ENCODE assay signal across 19 cellular contexts in the genomic region with DNA sequence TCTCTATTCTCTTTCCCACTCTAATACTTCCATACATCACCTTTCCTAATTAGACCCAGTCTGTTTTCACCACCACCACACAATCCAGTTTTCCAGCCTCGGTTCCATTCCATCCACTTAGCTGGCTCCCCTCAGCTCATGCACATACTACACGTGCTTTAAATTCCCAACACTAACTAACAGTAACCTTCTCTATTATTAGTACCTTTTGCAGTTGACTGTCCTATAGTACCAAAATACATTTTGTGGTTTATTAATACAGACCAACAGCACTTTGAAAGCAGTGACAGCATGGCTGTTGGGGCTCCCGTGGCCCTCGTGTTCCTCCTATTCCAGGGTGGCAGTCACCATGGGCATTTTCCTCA.
DNase-seq lines count a peak whose midpoint lies in the region; ATAC-seq and TF ChIP-seq lines count a peak whose summit lies in the region.
"Had no signal": no experiment of that assay in that cellular context is flagged by ENCODE, and none has a peak within 500 bp of the region (broad histone marks: within the 10 kb centered on the region; RNA-seq: fewer than 3 reads in every experiment).

No MANE protein-coding gene starts in this region.

- TF ChIP-seq CTCF in right atrium auricular region (IDR thresholded peaks at IDR 0.05), result no peak

- H3K27me3 ChIP-seq in right atrium auricular region, result no peaks in the 10 kb centered on the region
- H3K27me3 ChIP-seq: BE2C, SJSA1 had no signal

- peaks cover 24% of the 10 kb centered on the region for H3K4me1 Mint-ChIP-seq in activated CD4-positive, alpha-beta T cell treated with anti-CD3 and anti-CD28 coated beads for 36 hours
- H3K4me1 Mint-ChIP-seq in activated CD4-positive, alpha-beta T cell treated with anti-CD3 and anti-CD28 coated beads, Interleukin-2, amount 10 ng/mL, durations not matched to agents 24 days and 14 days, result peaks cover 29% of the 10 kb centered on the region
- H3K4me1 Mint-ChIP-seq in activated T-helper 1 cell treated with anti-CD3 and anti-CD28 coated beads, Interleukin-12 subunit alpha, Interleukin-12 subunit beta, Interleukin-2, Interleukin-4 antibody, amounts not matched to agents 30 ng/mL and 10 ng/mL and 1 ng/mL, durations not matched to agents 14 hours and 24 hours and 36 hours (ENCODE audit: low read depth), result peaks cover 38% of the 10 kb centered on the region
- peaks cover 47% of the 10 kb centered on the region for H3K4me1 Mint-ChIP-seq in stimulated activated effector memory CD8-positive, alpha-beta T cell treated with anti-CD3 and anti-CD28 coated beads, Interleukin-12 subunit alpha, Interleukin-12 subunit beta, amount 100 ng/mL, for 72 hours

- H3K4me1 ChIP-seq in right atrium auricular region, result peaks cover 0 to 42% of the 10 kb centered on the region in 2 donors
- H3K4me1 ChIP-seq: BE2C, Caco-2, SJSA1 had no signal

- intact Hi-C loops in activated CD4-positive, alpha-beta T cell treated with anti-CD3 and anti-CD28 coated beads for 36 hours (cut with DNase I, micrococcal nuclease), result no loop called here
- intact Hi-C loops in activated CD4-positive, alpha-beta T cell treated with anti-CD3 and anti-CD28 coated beads, Interleukin-2, amount 10 ng/mL, durations not matched to agents 24 days and 14 days (cut with micrococcal nuclease), result no loop called here
- intact Hi-C loops in activated T-helper 1 cell treated with anti-CD3 and anti-CD28 coated beads, Interleukin-12 subunit alpha, Interleukin-12 subunit beta, Interleukin-2, Interleukin-4 antibody, amounts not matched to agents 30 ng/mL and 10 ng/mL and 1 ng/mL, durations not matched to agents 14 hours and 24 hours and 36 hours (cut with micrococcal nuclease), result no loop called here

- no peak overlapping the region for H3K4me3 Mint-ChIP-seq in activated CD4-positive, alpha-beta T cell treated with anti-CD3 and anti-CD28 coated beads for 36 hours
- no peak overlapping the region for H3K4me3 Mint-ChIP-seq in activated CD4-positive, alpha-beta T cell treated with anti-CD3 and anti-CD28 coated beads, Interleukin-2, amount 10 ng/mL, durations not matched to agents 24 days and 14 days
- H3K4me3 Mint-ChIP-seq in activated T-helper 1 cell treated with anti-CD3 and anti-CD28 coated beads, Interleukin-12 subunit alpha, Interleukin-12 subunit beta, Interleukin-2, Interleukin-4 antibody, amounts not matched to agents 30 ng/mL and 10 ng/mL and 1 ng/mL, durations not matched to agents 14 hours and 24 hours and 36 hours, result no peak overlapping the region
- no peak overlapping the region for H3K4me3 Mint-ChIP-seq in stimulated activated effector memory CD8-positive, alpha-beta T cell treated with anti-CD3 and anti-CD28 coated beads, Interleukin-12 subunit alpha, Interleukin-12 subunit beta, amount 100 ng/mL, for 72 hours
- H3K4me3 Mint-ChIP-seq: CD4-positive, alpha-beta T cell; H9 had no signal

- H3K9me3 Mint-ChIP-seq in activated CD4-positive, alpha-beta T cell treated with anti-CD3 and anti-CD28 coated beads for 36 hours (ENCODE audit: low read depth), result no peaks in the 10 kb centered on the region
- no peaks in the 10 kb centered on the region for H3K9me3 Mint-ChIP-seq in activated CD4-positive, alpha-beta T cell treated with anti-CD3 and anti-CD28 coated beads, Interleukin-2, amount 10 ng/mL, durations not matched to agents 24 days and 14 days
- no peaks in the 10 kb centered on the region for H3K9me3 Mint-ChIP-seq in activated T-helper 1 cell treated with anti-CD3 and anti-CD28 coated beads, Interleukin-12 subunit alpha, Interleukin-12 subunit beta, Interleukin-2, Interleukin-4 antibody, amounts not matched to agents 30 ng/mL and 10 ng/mL and 1 ng/mL, durations not matched to agents 14 hours and 24 hours and 36 hours
- H3K9me3 Mint-ChIP-seq in stimulated activated effector memory CD8-positive, alpha-beta T cell treated with anti-CD3 and anti-CD28 coated beads, Interleukin-12 subunit alpha, Interleukin-12 subunit beta, amount 100 ng/mL, for 72 hours, result no peaks in the 10 kb centered on the region
- H3K9me3 Mint-ChIP-seq: CD4-positive, alpha-beta T cell; H9 had no signal

- H3K9me3 ChIP-seq in right atrium auricular region, result no peaks in the 10 kb centered on the region
- H3K9me3 ChIP-seq: BE2C, Caco-2, SJSA1 had no signal

- H3K4me3 ChIP-seq in right atrium auricular region, result no peak overlapping the region
- H3K4me3 ChIP-seq: SJSA1 had no signal

- peaks cover 19% of the 10 kb centered on the region for H3K36me3 ChIP-seq in right atrium auricular region

- H3K36me3 Mint-ChIP-seq in activated CD4-positive, alpha-beta T cell treated with anti-CD3 and anti-CD28 coated beads for 36 hours (ENCODE audit: low read depth), result peaks cover 54% of the 10 kb centered on the region
- peaks cover 62% of the 10 kb centered on the region for H3K36me3 Mint-ChIP-seq in activated CD4-positive, alpha-beta T cell treated with anti-CD3 and anti-CD28 coated beads, Interleukin-2, amount 10 ng/mL, durations not matched to agents 24 days and 14 days (ENCODE audit: low read depth)
- H3K36me3 Mint-ChIP-seq in activated T-helper 1 cell treated with anti-CD3 and anti-CD28 coated beads, Interleukin-12 subunit alpha, Interleukin-12 subunit beta, Interleukin-2, Interleukin-4 antibody, amounts not matched to agents 30 ng/mL and 10 ng/mL and 1 ng/mL, durations not matched to agents 14 hours and 24 hours and 36 hours (ENCODE audit: low read depth), result peaks cover 45% of the 10 kb centered on the region
- peaks cover 82% of the 10 kb centered on the region for H3K36me3 Mint-ChIP-seq in stimulated activated effector memory CD8-positive, alpha-beta T cell treated with anti-CD3 and anti-CD28 coated beads, Interleukin-12 subunit alpha, Interleukin-12 subunit beta, amount 100 ng/mL, for 72 hours

- no peak for DNase-seq in activated CD4-positive, alpha-beta T cell treated with anti-CD3 and anti-CD28 coated beads for 36 hours
- no peak for DNase-seq in activated CD4-positive, alpha-beta T cell treated with anti-CD3 and anti-CD28 coated beads, Interleukin-2, amount 10 ng/mL, durations not matched to agents 24 days and 14 days
- no peak for DNase-seq in activated T-helper 1 cell treated with anti-CD3 and anti-CD28 coated beads, Interleukin-12 subunit alpha, Interleukin-12 subunit beta, Interleukin-2, Interleukin-4 antibody, amounts not matched to agents 30 ng/mL and 10 ng/mL and 1 ng/mL, durations not matched to agents 14 hours and 24 hours and 36 hours (ENCODE audit: low spot score)
- DNase-seq in right atrium auricular region (ENCODE audit: low spot score) (no peak), NCI-H345 (lab: John Stamatoyannopoulos, UW) (no peak)
- no peak for DNase-seq in stimulated activated effector memory CD8-positive, alpha-beta T cell treated with anti-CD3 and anti-CD28 coated beads, Interleukin-12 subunit alpha, Interleukin-12 subunit beta, amount 100 ng/mL, for 72 hours (ENCODE audit: low spot score in 2 of 2)
- DNase-seq: 8988T; BE2C; Caco-2; CD4-positive, alpha-beta T cell; H9; IMR-90; Kasumi-1; NCI-H1092 treated with DMSO at 0.1 percent for 48 hours; NCI-H1694; NCI-H510A treated with DMSO at 0.1 percent for 48 hours had no signal

- POLR2A ChIA-PET in activated CD4-positive, alpha-beta T cell treated with anti-CD3 and anti-CD28 coated beads for 36 hours (lab: Charles Lee), result no interaction called here

- peak overlapping the region; percentile 9 for H3K27ac Mint-ChIP-seq in activated CD4-positive, alpha-beta T cell treated with anti-CD3 and anti-CD28 coated beads for 36 hours
- H3K27ac Mint-ChIP-seq in activated CD4-positive, alpha-beta T cell treated with anti-CD3 and anti-CD28 coated beads, Interleukin-2, amount 10 ng/mL, durations not matched to agents 24 days and 14 days, result no peak overlapping the region
- H3K27ac Mint-ChIP-seq in activated T-helper 1 cell treated with anti-CD3 and anti-CD28 coated beads, Interleukin-12 subunit alpha, Interleukin-12 subunit beta, Interleukin-2, Interleukin-4 antibody, amounts not matched to agents 30 ng/mL and 10 ng/mL and 1 ng/mL, durations not matched to agents 14 hours and 24 hours and 36 hours, result peak overlapping the region; percentile 37
- H3K27ac Mint-ChIP-seq in stimulated activated effector memory CD8-positive, alpha-beta T cell treated with anti-CD3 and anti-CD28 coated beads, Interleukin-12 subunit alpha, Interleukin-12 subunit beta, amount 100 ng/mL, for 72 hours, result peak overlapping the region; percentile 76
- H3K27ac Mint-ChIP-seq: CD4-positive, alpha-beta T cell had no signal

- CTCF ChIA-PET in activated CD4-positive, alpha-beta T cell treated with anti-CD3 and anti-CD28 coated beads for 36 hours (lab: Charles Lee), result no interaction called here

- H3K27me3 Mint-ChIP-seq in activated CD4-positive, alpha-beta T cell treated with anti-CD3 and anti-CD28 coated beads for 36 hours, result no peaks in the 10 kb centered on the region
- no peaks in the 10 kb centered on the region for H3K27me3 Mint-ChIP-seq in activated CD4-positive, alpha-beta T cell treated with anti-CD3 and anti-CD28 coated beads, Interleukin-2, amount 10 ng/mL, durations not matched to agents 24 days and 14 days
- no peaks in the 10 kb centered on the region for H3K27me3 Mint-ChIP-seq in activated T-helper 1 cell treated with anti-CD3 and anti-CD28 coated beads, Interleukin-12 subunit alpha, Interleukin-12 subunit beta, Interleukin-2, Interleukin-4 antibody, amounts not matched to agents 30 ng/mL and 10 ng/mL and 1 ng/mL, durations not matched to agents 14 hours and 24 hours and 36 hours (ENCODE audit: insufficient read depth)
- H3K27me3 Mint-ChIP-seq: CD4-positive, alpha-beta T cell had no signal

- no peak for ATAC-seq in activated CD4-positive, alpha-beta T cell treated with anti-CD3 and anti-CD28 coated beads for 36 hours
- ATAC-seq in stimulated activated effector memory CD8-positive, alpha-beta T cell treated with anti-CD3 and anti-CD28 coated beads, Interleukin-12 subunit alpha, Interleukin-12 subunit beta, amount 100 ng/mL, for 72 hours, result no peak
- ATAC-seq in GM18517 (IDR thresholded peaks at IDR 0.05; ENCODE audit: unreplicated experiment) (no peak), HG03280 (IDR thresholded peaks at IDR 0.05; ENCODE audit: unreplicated experiment) (no peak)

- H3K27ac ChIP-seq in right atrium auricular region, result peak overlapping the region; percentile 32 to 67
- H3K27ac ChIP-seq: SJSA1 had no signal
